ENCODE assay signal across 11 cellular contexts in the genomic region with DNA sequence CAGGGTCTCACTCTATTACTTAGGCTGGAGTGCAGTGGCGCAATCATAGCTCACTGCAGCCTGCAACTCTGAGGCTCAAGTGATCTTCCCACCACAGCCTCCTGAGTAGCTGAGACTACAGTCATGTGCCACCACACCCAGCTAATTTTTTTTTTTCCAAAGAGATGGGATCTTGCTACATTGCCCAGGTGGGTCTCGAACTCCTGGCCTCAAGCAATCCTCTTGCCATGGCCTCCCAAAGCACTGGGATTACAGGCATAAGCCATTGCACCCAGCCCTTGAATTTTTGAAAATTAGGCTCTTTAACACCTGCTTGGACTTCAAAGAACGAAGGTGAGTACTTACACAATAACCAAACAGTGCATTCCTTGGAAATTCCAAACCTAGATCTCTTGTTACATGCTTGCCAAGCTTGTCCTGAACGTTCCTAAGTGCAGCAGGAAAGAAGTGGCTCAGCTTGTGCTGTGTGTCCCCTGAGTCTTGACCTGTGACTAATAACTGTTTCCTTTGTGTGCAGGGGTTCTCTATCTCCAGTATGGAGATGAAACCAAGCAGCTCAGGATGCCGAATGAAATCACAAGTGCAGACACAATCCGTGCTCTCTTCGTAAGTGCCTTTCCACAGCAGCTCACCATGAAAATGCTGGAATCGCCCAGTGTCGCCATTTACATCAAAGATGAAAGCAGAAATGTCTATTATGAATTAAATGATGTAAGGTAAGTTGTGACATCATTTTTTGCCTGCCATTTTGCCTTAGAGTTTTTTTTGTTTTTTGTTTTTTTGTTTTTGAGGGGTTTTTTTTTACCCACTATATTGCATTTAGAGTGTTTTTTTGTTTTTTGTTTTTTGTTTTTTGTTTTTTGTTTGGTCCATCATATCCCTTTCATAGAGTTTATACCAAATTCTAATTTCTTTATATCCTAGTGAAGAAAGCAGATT.
DNase-seq lines count a peak whose midpoint lies in the region; ATAC-seq and TF ChIP-seq lines count a peak whose summit lies in the region.
"Had no signal": no experiment of that assay in that cellular context is flagged by ENCODE, and none has a peak within 500 bp of the region (broad histone marks: within the 10 kb centered on the region; RNA-seq: fewer than 3 reads in every experiment).

No MANE protein-coding gene starts in this region.

- H3K4me3 ChIP-seq in right lobe of liver = no peak overlapping the region
- no peak overlapping the region for H3K4me3 ChIP-seq in hepatocyte
- H3K4me3 ChIP-seq in coronary artery = no peak overlapping the region
- H3K4me3 ChIP-seq: thoracic aorta had no signal

- CTCF ChIA-PET in WTC11 (lab: Charles Lee) = no interaction called here

- H3K4me2 ChIP-seq in hepatocyte = no peak overlapping the region

- H3K36me3 ChIP-seq in right lobe of liver (no peaks in the 10 kb centered on the region), hepatocyte (replicated peaks; ENCODE audit: insufficient read depth, low read depth) (no peaks in the 10 kb centered on the region)
- H3K36me3 ChIP-seq: thoracic aorta had no signal

- 71% methylated on average over 8 of the region's 9 CpGs for WGBS in right lobe of liver (ENCODE audit: insufficient coverage, low coverage, low lambda C conversion rate, missing lambda C conversion rate)
- 88% methylated on average over 9 of the region's 9 CpGs for WGBS in hepatocyte (ENCODE audit: low lambda C conversion rate, missing lambda C conversion rate)

- H3K27me3 ChIP-seq in right lobe of liver = no peaks in the 10 kb centered on the region
- no peaks in the 10 kb centered on the region for H3K27me3 ChIP-seq in hepatocyte

- H3K4me1 ChIP-seq in right lobe of liver (peaks cover 0 to 7% (median 0%) of the 10 kb centered on the region in 4 donors), hepatocyte (ENCODE audit: insufficient read depth) (no peaks in the 10 kb centered on the region)

- H3K9me3 Mint-ChIP-seq in WTC11 = peaks cover 3% of the 10 kb centered on the region

- no peaks in the 10 kb centered on the region for H3K79me2 ChIP-seq in hepatocyte

- no peak for TF ChIP-seq POLR2A in right lobe of liver (IDR thresholded peaks at IDR 0.05)

- peaks cover 32% of the 10 kb centered on the region for H3K4me1 Mint-ChIP-seq in WTC11

- peaks cover 10% of the 10 kb centered on the region for H3K27me3 Mint-ChIP-seq in WTC11 (ENCODE audit: low read depth)

- POLR2A ChIA-PET in WTC11 (lab: Charles Lee) = no interaction called here

- H3K4me3 Mint-ChIP-seq in WTC11 = no peak overlapping the region

- peak overlapping the region; percentile 64; the same call in 1 of the 2 replicates for H3K27ac Mint-ChIP-seq in WTC11

- ATAC-seq in HG02973 (IDR thresholded peaks at IDR 0.05; ENCODE audit: unreplicated experiment) (peak; percentile 56), WTC11 (no peak; the same call in 1 of the 2 replicates), right lobe of liver (peak; percentile 26 to 84 (median 50))
- ATAC-seq: activated CD4-positive, CD25-positive, alpha-beta regulatory T cell treated with anti-CD3 and anti-CD28 coated beads, Interleukin-2, amount 50 U/mL, for 24 hours had no signal

- DNase-seq in EL (peak; percentile 42), WTC11 (ENCODE audit: low spot score) (no peak), right lobe of liver (no peak), hepatocyte (ENCODE audit: low spot score) (no peak), coronary artery (ENCODE audit: low spot score) (no peak)
- DNase-seq in stimulated activated naive CD4-positive, alpha-beta T cell (lab: John Stamatoyannopoulos, UW) = no peak
- no peak for DNase-seq in activated T-cell treated with anti-CD3 and anti-CD28 coated beads, Interleukin-2, amount 50 U/mL, for 48 hours
- DNase-seq: stimulated activated CD4-positive, alpha-beta T cell treated with anti-CD3 and anti-CD28 coated beads, Interleukin-12 subunit alpha, Interleukin-12 subunit beta, amount 100 ng/mL, for 4 hours had no signal

- peaks cover 21% of the 10 kb centered on the region for H3K36me3 Mint-ChIP-seq in WTC11

- no peak for TF ChIP-seq CTCF in WTC11 (IDR thresholded peaks at IDR 0.05)
- TF ChIP-seq CTCF in right lobe of liver (IDR thresholded peaks at IDR 0.05) = no peak
- TF ChIP-seq CTCF in hepatocyte (IDR thresholded peaks at IDR 0.05; ENCODE audit: poor library complexity) = no peak
- TF ChIP-seq CTCF in coronary artery (IDR thresholded peaks at IDR 0.05) = no peak

- H3K9me3 ChIP-seq in right lobe of liver = no peaks in the 10 kb centered on the region
- no peaks in the 10 kb centered on the region for H3K9me3 ChIP-seq in hepatocyte (ENCODE audit: low read depth)
- H3K9me3 ChIP-seq: thoracic aorta had no signal

- no peak overlapping the region for H2AFZ ChIP-seq in hepatocyte

- H4K20me1 ChIP-seq in hepatocyte (ENCODE audit: insufficient read depth, poor library complexity, severe bottlenecking) = no peaks in the 10 kb centered on the region

- H3K9me2 ChIP-seq in hepatocyte (replicated peaks; ENCODE audit: insufficient read depth) = no peaks in the 10 kb centered on the region

- H3K27ac ChIP-seq in right lobe of liver (no peak overlapping the region), hepatocyte (no peak overlapping the region), coronary artery (no peak overlapping the region)
- H3K27ac ChIP-seq: thoracic aorta had no signal

- intact Hi-C loops in right lobe of liver (cut with DNase I) = no loop called here

TF ChIP-seq in WTC11, 78 proteins besides CTCF, POLR2A, EP300 and RAD21:
- TF ChIP-seq, protein P1, sequence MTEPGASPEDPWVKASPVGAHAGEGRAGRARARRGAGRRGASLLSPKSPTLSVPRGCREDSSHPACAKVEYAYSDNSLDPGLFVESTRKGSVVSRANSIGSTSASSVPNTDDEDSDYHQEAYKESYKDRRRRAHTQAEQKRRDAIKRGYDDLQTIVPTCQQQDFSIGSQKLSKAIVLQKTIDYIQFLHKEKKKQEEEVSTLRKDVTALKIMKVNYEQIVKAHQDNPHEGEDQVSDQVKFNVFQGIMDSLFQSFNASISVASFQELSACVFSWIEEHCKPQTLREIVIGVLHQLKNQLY (CRISPR knock-in tag; IDR thresholded peaks at IDR 0.05) = no peak
- TF ChIP-seq ZNF232 (CRISPR knock-in tag; IDR thresholded peaks at IDR 0.05) = no peak
- TF ChIP-seq ZNF671 (CRISPR knock-in tag; IDR thresholded peaks at IDR 0.05) = no peak
- peak; percentile 89; the same call in 1 of the 2 replicates for TF ChIP-seq ZNF121 (CRISPR knock-in tag; IDR thresholded peaks at IDR 0.05)
- TF ChIP-seq AR (CRISPR knock-in tag; IDR thresholded peaks at IDR 0.05) = no peak
